9 cellular contexts compared by ENCODE assay signal in genomic region chr9:87712801-87713277, GRCh38. TPM values are rescaled to one million over a fixed set of nuclear protein-coding genes. Genes with fewer than 3 reads are reported as not detected.
A peak's percentile ranks its signal among the peaks of the same experiment; 100 is the strongest.
DNase-seq lines count a peak whose midpoint lies in the region; FAIRE-seq and TF ChIP-seq lines count a peak whose summit lies in the region.
"Had no signal": no experiment of that assay in that cellular context is flagged by ENCODE, and none has a peak within 500 bp of the region (broad histone marks: within the 10 kb centered on the region; RNA-seq: fewer than 3 reads in every experiment).

No MANE protein-coding gene starts in this region.

- peak overlapping the region; percentile 86 for H3K4me3 Mint-ChIP-seq in HFFc6

- peak overlapping the region; percentile 94 for H3K27ac Mint-ChIP-seq in HFFc6

- H3K4me1 ChIP-seq in ascending aorta (peaks cover 0 to 14% of the 10 kb centered on the region in 2 donors), kidney (ENCODE audit: control insufficient read depth in 1 of 2, insufficient read depth in 1 of 2, low read depth in 1 of 2, low read length in 2 of 2) (peaks cover 0 to 7% of the 10 kb centered on the region in 2 donors), stomach smooth muscle (ENCODE audit: control insufficient read depth, insufficient read depth, low read length) (peaks cover 6% of the 10 kb centered on the region)

- H3K36me3 Mint-ChIP-seq in HFFc6 (ENCODE audit: low read depth) = no peaks in the 10 kb centered on the region

- peaks cover 3% of the 10 kb centered on the region for H3K27me3 Mint-ChIP-seq in HFFc6 (ENCODE audit: insufficient read depth)

- FAIRE-seq in kidney (lab: Jason Lieb, UNC) = no peak

- H3K9me3 ChIP-seq in ascending aorta (no peaks in the 10 kb centered on the region), kidney (ENCODE audit: control insufficient read depth in 1 of 2, low read length in 2 of 2) (no peaks in the 10 kb centered on the region), stomach smooth muscle (ENCODE audit: control insufficient read depth in 2 of 2, low read length in 2 of 2) (no peaks in the 10 kb centered on the region)

- H3K36me3 ChIP-seq in ascending aorta = no peaks in the 10 kb centered on the region
- peaks cover 5 to 11% of the 10 kb centered on the region in 2 donors for H3K36me3 ChIP-seq in kidney (ENCODE audit: control insufficient read depth in 1 of 2, insufficient read depth in 2 of 2, low read length in 2 of 2)
- H3K36me3 ChIP-seq in stomach smooth muscle (ENCODE audit: control insufficient read depth in 2 of 2, insufficient read depth in 2 of 2, low read length in 2 of 2) = peaks cover 3 to 7% of the 10 kb centered on the region in 2 donors

- H3K27me3 ChIP-seq in ascending aorta = no peaks in the 10 kb centered on the region
- no peaks in the 10 kb centered on the region for H3K27me3 ChIP-seq in stomach smooth muscle (ENCODE audit: control insufficient read depth in 1 of 2, insufficient read depth in 2 of 2, low read length in 2 of 2)

- TF ChIP-seq CTCF in HFFc6 (IDR thresholded peaks at IDR 0.05) (no peak), ascending aorta (IDR thresholded peaks at IDR 0.05) (no peak), kidney (IDR thresholded peaks at IDR 0.05; ENCODE audit: borderline replicate concordance, extremely low read depth, insufficient read depth) (no peak)

- H3K9ac ChIP-seq in kidney (ENCODE audit: low read length in 2 of 2) = no peak overlapping the region
- H3K9ac ChIP-seq in stomach smooth muscle (ENCODE audit: low read length in 2 of 2) = no peak overlapping the region

- peaks cover 56% of the 10 kb centered on the region for H3K4me1 Mint-ChIP-seq in HFFc6 (ENCODE audit: low read depth)

- DNase-seq in HFFc6 (no peak), ascending aorta (ENCODE audit: low spot score in 2 of 2) (no peak), kidney (no peak), epidermal melanocyte (ENCODE audit: insufficient read length, low spot score) (no peak), NCI-H187 treated with DMSO at 0.1 percent for 48 hours (lab: John Stamatoyannopoulos, UW) (no peak), GDM1 (lab: John Stamatoyannopoulos, UW) (no peak)
- DNase-seq: cerebellar nuclear complex, NCI-H446 treated with DMSO at 0.1 percent for 48 hours had no signal

- H3K4me3 ChIP-seq in ascending aorta (no peak overlapping the region), kidney (ENCODE audit: low read length in 2 of 2) (no peak overlapping the region), stomach smooth muscle (ENCODE audit: low read length in 2 of 2) (no peak overlapping the region)

- peak overlapping the region; percentile 64 to 78 for H3K27ac ChIP-seq in ascending aorta
- H3K27ac ChIP-seq in kidney (ENCODE audit: low read depth in 2 of 2, low read length in 2 of 2) = peak overlapping the region; percentile 32 to 45
- peak overlapping the region; percentile 55 for H3K27ac ChIP-seq in stomach smooth muscle (ENCODE audit: low read length)

- no peaks in the 10 kb centered on the region for H3K9me3 Mint-ChIP-seq in HFFc6

- intact Hi-C loops in ascending aorta (cut with DNase I) (loop anchor here (1.0 to 10.0 kb wide), 3 partner anchors 13 to 1968 kb away; partner anchors contain the start of genes AGTPBP1, CTSL and ISCA1), kidney (cut with DNase I) (no loop called here)

RNA-seq across cellular contexts. Expression of gene CTSL, which starts 13.1 kb away (rescaled TPM):
- 100 to 1,000 TPM; 189 to 232 (median 210) TPM for total RNA-seq in HFFc6 (2021; fragmentation: NEBNext Ultra II Directional; extraction: Animal tissue kit (Norgen Biotek cat#: 25700))
- total RNA-seq in ascending aorta (97.8 TPM), kidney (139 TPM)
- polyA plus RNA-seq in kidney (ENCODE audit: insufficient read depth, low read depth, low replicate concordance) = 237 TPM
